28 cellular contexts compared by ENCODE assay signal in the genomic region with DNA sequence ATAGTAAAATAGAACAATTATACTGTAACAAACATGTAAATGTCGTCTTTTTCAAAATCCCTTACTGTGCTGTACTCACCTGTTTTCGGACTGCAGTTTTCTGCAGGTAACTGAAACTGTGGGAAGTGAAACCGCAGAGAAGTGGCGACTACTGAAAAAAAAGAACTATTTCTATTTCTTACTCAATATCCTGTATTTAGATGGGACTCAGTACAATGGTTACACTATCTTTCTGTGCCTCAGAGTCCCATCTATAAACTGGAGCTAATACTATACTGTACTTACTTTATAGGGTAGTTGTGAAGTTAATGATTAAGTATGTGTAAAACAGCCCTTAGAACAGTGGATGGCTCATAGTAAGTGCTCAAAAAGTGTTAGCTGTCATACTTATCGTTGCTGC. TPM values are rescaled to one million over a fixed set of nuclear protein-coding genes. Genes with fewer than 3 reads are reported as not detected.
A peak's percentile ranks its signal among the peaks of the same experiment; 100 is the strongest.
DNase-seq lines count a peak whose midpoint lies in the region; ATAC-seq, FAIRE-seq and TF ChIP-seq lines count a peak whose summit lies in the region.
"Had no signal": no experiment of that assay in that cellular context is flagged by ENCODE, and none has a peak within 500 bp of the region (broad histone marks: within the 10 kb centered on the region; RNA-seq: fewer than 3 reads in every experiment).

No MANE protein-coding gene starts in this region.

- POLR2A ChIA-PET in HepG2 (lab: Yijun Ruan, JAX) (no interaction called here), OCI-LY7 (lab: Charles Lee) (interaction anchor here (0.6 to 6.1 kb wide), 6 partner anchors 9 to 132 kb away, joined by 3 to 33 read pairs (median 4); a partner anchor contains a TSS), RWPE1 (lab: Yijun Ruan, JAX; ENCODE audit: low non-redundant PET) (no interaction called here)

- no peak for TF ChIP-seq CTCF in HepG2 (CRISPR knock-in tag; IDR thresholded peaks at IDR 0.05)
- TF ChIP-seq CTCF in right lobe of liver (IDR thresholded peaks at IDR 0.05) = no peak
- TF ChIP-seq CTCF in OCI-LY7 (conservative IDR thresholded peaks at IDR 0.05; ENCODE audit: low read length) = no peak
- TF ChIP-seq CTCF in RWPE1 (conservative IDR thresholded peaks at IDR 0.05; ENCODE audit: low read depth) = no peak

- H3K4me2 ChIP-seq in HepG2 (ENCODE audit: low read depth, low read length) (no peak overlapping the region), OCI-LY7 (ENCODE audit: low read length) (peak overlapping the region; percentile 29; the same call in 1 of the 2 replicates)

- no peaks in the 10 kb centered on the region for H4K20me1 ChIP-seq in HepG2 (ENCODE audit: insufficient read depth, low read length)
- H4K20me1 ChIP-seq in OCI-LY7 (ENCODE audit: insufficient read depth, low read length) = no peaks in the 10 kb centered on the region

- H3K9me3 ChIP-seq in HepG2 (ENCODE audit: low read length) = no peaks in the 10 kb centered on the region
- no peaks in the 10 kb centered on the region for H3K9me3 ChIP-seq in right lobe of liver
- H3K9me3 ChIP-seq in OCI-LY7 (ENCODE audit: low read length) = no peaks in the 10 kb centered on the region
- H3K9me3 ChIP-seq: adrenal gland, heart right ventricle had no signal

- H2AFZ ChIP-seq in HepG2 (ENCODE audit: low read length) = no peak overlapping the region
- no peak overlapping the region for H2AFZ ChIP-seq in OCI-LY7 (ENCODE audit: low read length)
- H2AFZ ChIP-seq: GM23248 had no signal

- no peak for TF ChIP-seq RAD21 in HepG2 (CRISPR knock-in tag; IDR thresholded peaks at IDR 0.05)

- in situ Hi-C loops in HepG2 (cut with HindIII; ENCODE audit: extremely low pct_ligation_motif_present, low pct_unique_long_range_greater_than_20kb) = no loop called here

- WGBS in HepG2 (ENCODE audit: low lambda C conversion rate) = 24% methylated on average over 5 of the region's 5 CpGs
- WGBS in right lobe of liver (ENCODE audit: insufficient coverage, low coverage, low lambda C conversion rate, missing lambda C conversion rate) = 59% methylated on average over 5 of the region's 5 CpGs

- H3K9ac ChIP-seq in HepG2 (ENCODE audit: insufficient read depth, low read depth, low read length) = no peak overlapping the region
- H3K9ac ChIP-seq: GM23248 had no signal

- H3K36me3 ChIP-seq in HepG2 (replicated peaks in 1 of 2; ENCODE audit: control insufficient read depth in 1 of 2, insufficient read depth in 2 of 2, low read length in 2 of 2) (no peaks in the 10 kb centered on the region), right lobe of liver (no peaks in the 10 kb centered on the region), OCI-LY7 (ENCODE audit: insufficient read depth, low read length) (peaks cover 17% of the 10 kb centered on the region)
- H3K36me3 ChIP-seq: adrenal gland, brain microvascular endothelial cell, heart right ventricle had no signal

- no peak for TF ChIP-seq EP300 in HepG2 (IDR thresholded peaks at IDR 0.05; ENCODE audit: low read depth in 2 of 2, low read length in 2 of 2)
- TF ChIP-seq EP300 in HepG2 (CRISPR knock-in tag; IDR thresholded peaks at IDR 0.05; ENCODE audit: borderline replicate concordance) = no peak

- TF ChIP-seq POLR2A in HepG2 (IDR thresholded peaks at IDR 0.05; ENCODE audit: insufficient read depth in 1 of 2, low read depth in 2 of 2, low read length in 2 of 2) (no peak), right lobe of liver (IDR thresholded peaks at IDR 0.05) (no peak)

- peak; percentile 3 for DNase-seq in HepG2 (ENCODE audit: low spot score)
- no peak for DNase-seq in right lobe of liver
- peak; percentile 24 for DNase-seq in OCI-LY7 (ENCODE audit: low spot score)
- DNase-seq in RWPE1 (ENCODE audit: low spot score) = no peak
- no peak for DNase-seq in activated gamma-delta T cell (lab: John Stamatoyannopoulos, UW)
- DNase-seq: activated CD8-positive, alpha-beta T cell treated with anti-CD3 and anti-CD28 coated beads, Interleukin-2, amount 10 ng/mL, durations not matched to agents 7 days and 5 days; adrenal gland; AML-193; brain microvascular endothelial cell; effector CD4-positive, alpha-beta T cell; erythroblast; foreskin fibroblast; GM23248; heart right ventricle; naive B cell; NCI-H1092; NCI-H1930; NCI-H345; right cardiac atrium; stimulated activated CD8-positive, alpha-beta memory T cell treated with anti-CD3 and anti-CD28 coated beads, Interleukin-4, amount 100 ng/mL, for 48 hours; SW 1271; trophoblast cell had no signal

- H3K9me2 ChIP-seq in OCI-LY7 (ENCODE audit: insufficient read depth, low read length) = no peaks in the 10 kb centered on the region

- CTCF ChIA-PET in HepG2 (lab: Yijun Ruan, JAX; ENCODE audit: low intra/inter-chr PET ratio, low total read pairs) (no interaction called here), OCI-LY7 (lab: Charles Lee; ENCODE audit: unreplicated experiment) (no interaction called here), RWPE1 (lab: Yijun Ruan, JAX) (interaction anchor here (0.6 kb wide), 1 partner anchor 1441 kb away, joined by 3 read pairs; no protein-coding TSS in a partner anchor)

- no peaks in the 10 kb centered on the region for H3K27me3 ChIP-seq in HepG2 (ENCODE audit: control insufficient read depth in 1 of 2, insufficient read depth in 2 of 2, low read length in 2 of 2)
- no peaks in the 10 kb centered on the region for H3K27me3 ChIP-seq in right lobe of liver
- H3K27me3 ChIP-seq: adrenal gland, brain microvascular endothelial cell, heart right ventricle had no signal

- H3K79me2 ChIP-seq in HepG2 (ENCODE audit: insufficient read depth, low read length) = no peaks in the 10 kb centered on the region
- no peaks in the 10 kb centered on the region for H3K79me2 ChIP-seq in OCI-LY7 (ENCODE audit: insufficient read depth, low read depth, low read length)

- ATAC-seq in HepG2 (no peak; the same call in 2 of the 3 replicates), right lobe of liver (no peak), HG03103 (IDR thresholded peaks at IDR 0.05; ENCODE audit: low read depth, unreplicated experiment) (peak; percentile 54), HG02973 (IDR thresholded peaks at IDR 0.05; ENCODE audit: unreplicated experiment) (no peak), GM19324 (IDR thresholded peaks at IDR 0.05; ENCODE audit: low FRiP score, unreplicated experiment) (no peak)
- ATAC-seq: activated CD4-positive, CD25-positive, alpha-beta regulatory T cell treated with anti-CD3 and anti-CD28 coated beads, Interleukin-2, amount 50 U/mL, for 24 hours; activated CD8-positive, alpha-beta T cell treated with anti-CD3 and anti-CD28 coated beads, Interleukin-2, amount 10 ng/mL, durations not matched to agents 7 days and 5 days; heart right ventricle; right cardiac atrium had no signal

- FAIRE-seq in HepG2 (lab: Jason Lieb, UNC) = no peak

- H3K27ac ChIP-seq in HepG2 (ENCODE audit: extremely low read length, insufficient read depth, low read length) (no peak overlapping the region), right lobe of liver (no peak overlapping the region), OCI-LY7 (ENCODE audit: low read depth, low read length, poor library complexity, severe bottlenecking) (no peak overlapping the region), RWPE1 (no peak overlapping the region)
- H3K27ac ChIP-seq: adrenal gland, brain microvascular endothelial cell, GM23248, heart right ventricle had no signal

- H3K4me1 ChIP-seq in HepG2 (ENCODE audit: insufficient read depth, low read length) (no peaks in the 10 kb centered on the region), right lobe of liver (no peaks in the 10 kb centered on the region), OCI-LY7 (ENCODE audit: insufficient read depth, low read length, poor library complexity, severe bottlenecking) (peaks cover 8% of the 10 kb centered on the region)
- H3K4me1 ChIP-seq: adrenal gland had no signal

- intact Hi-C loops in HepG2 (cut with micrococcal nuclease; ENCODE audit: unreplicated experiment) = no loop called here
- intact Hi-C loops in right lobe of liver (cut with DNase I) = no loop called here
- intact Hi-C loops in OCI-LY7 (cut with micrococcal nuclease; ENCODE audit: unreplicated experiment) = no loop called here

- BruUV-seq in HepG2 (replicated peaks; lab: Mats Ljungman, UMichigan) = no TSS peak
- no TSS peak for BruUV-seq in OCI-LY7 (replicated peaks; lab: Mats Ljungman, UMichigan)

- H3K4me3 ChIP-seq in HepG2 (replicated peaks in 1 of 3; ENCODE audit: insufficient read depth in 1 of 3, low read depth in 2 of 3, low read length in 3 of 3) (no peak overlapping the region), right lobe of liver (no peak overlapping the region), OCI-LY7 (ENCODE audit: low read depth, low read length, poor library complexity, severe bottlenecking) (no peak overlapping the region)
- H3K4me3 ChIP-seq: adrenal gland, GM23248, heart right ventricle had no signal

RNA-seq across cellular contexts. Expression of a gene that starts 14.3 kb away (rescaled TPM):
- total RNA-seq in HepG2 (2016; rRNA removed; fragmentation: Illumina TruSeq; extraction: Trizol) (not detected in 2 replicates), right lobe of liver (1 to 10 TPM in 5 of 6 experiments, under 1 TPM in 1; 0.42 to 1.8 (median 1.2) TPM), OCI-LY7 (2022) (0.28 TPM in 1 of 2 replicates, not detected in the other)
- not detected in 2 replicates for total RNA-seq in HepG2 (2016; cell fraction: cytosol; rRNA removed; fragmentation: Illumina TruSeq; extraction: Trizol; ENCODE audit: low read depth)
- total RNA-seq in HepG2 (2016; cell fraction: insoluble cytoplasmic fraction; rRNA removed; fragmentation: Illumina TruSeq; extraction: Trizol) = not detected in 2 replicates
- total RNA-seq in HepG2 (2016; cell fraction: membrane; rRNA removed; fragmentation: Illumina TruSeq; extraction: Trizol) = not detected in 2 replicates
- not detected in 2 replicates for total RNA-seq in HepG2 (2016; cell fraction: nucleus; rRNA removed; fragmentation: Illumina TruSeq; extraction: Trizol)
- polyA plus RNA-seq in HepG2 (2011; rRNA removed) = not detected in 2 replicates
- polyA plus RNA-seq in HepG2 (2011; cell fraction: cytosol; rRNA removed) = not detected in 2 replicates
- polyA plus RNA-seq in HepG2 (2011; cell fraction: nucleus; rRNA removed) = not detected in 2 replicates
- polyA plus RNA-seq in HepG2 (2012) = not detected in 2 replicates
- not detected in 2 replicates for polyA plus RNA-seq in HepG2 (2016; cell fraction: cytosol; fragmentation: Illumina TruSeq; extraction: Trizol; ENCODE audit: low read depth)
- polyA plus RNA-seq in HepG2 (2016; cell fraction: insoluble cytoplasmic fraction; fragmentation: Illumina TruSeq; extraction: Trizol; ENCODE audit: low read depth) = not detected in 2 replicates
- polyA plus RNA-seq in HepG2 (2016; cell fraction: membrane; fragmentation: Illumina TruSeq; extraction: Trizol; ENCODE audit: low read depth) = not detected in 2 replicates
- not detected in 2 replicates for polyA plus RNA-seq in HepG2 (2016; cell fraction: nucleus; fragmentation: Illumina TruSeq; extraction: Trizol; ENCODE audit: insufficient read depth, low read depth)
- not detected in 2 replicates for polyA minus RNA-seq in HepG2 (2011; rRNA and poly(A)+ RNA removed; ENCODE audit: low replicate concordance)
- polyA minus RNA-seq in HepG2 (2011; cell fraction: cytosol; rRNA and poly(A)+ RNA removed) = not detected in 2 replicates
- polyA minus RNA-seq in HepG2 (2011; cell fraction: nucleus; rRNA and poly(A)+ RNA removed) = not detected in 2 replicates
- 0.19 TPM in 1 of 2 replicates, not detected in the other for total RNA-seq in OCI-LY7 (2014; rRNA removed; shearing (Covaris generic))
- total RNA-seq: A172; activated CD8-positive, alpha-beta T cell treated with anti-CD3 and anti-CD28 coated beads, Interleukin-2, amount 10 ng/mL, durations not matched to agents 7 days and 5 days; GM23248; osteoblast had no signal
- polyA plus RNA-seq: GM23248 had no signal

Comparison
In these comparisons a context has a peak if more than half of its experiments do, and no peak if none do; other contexts are left out.
1. DNase-seq: peak in HepG2 (single experiment) and OCI-LY7 (single experiment); none in right lobe of liver (0 of 3), RWPE1 (single experiment) and activated gamma-delta T cell (single experiment).